Comparison of ENCODE assay signal across 12 cellular contexts in genomic region chr16:81492307-81492706, GRCh38. TPM values are rescaled to one million over a fixed set of nuclear protein-coding genes. Genes with fewer than 3 reads are reported as not detected.
A peak's percentile ranks its signal among the peaks of the same experiment; 100 is the strongest.
DNase-seq lines count a peak whose midpoint lies in the region; ATAC-seq, FAIRE-seq and TF ChIP-seq lines count a peak whose summit lies in the region.
"Had no signal": no experiment of that assay in that cellular context is flagged by ENCODE, and none has a peak within 500 bp of the region (broad histone marks: within the 10 kb centered on the region; RNA-seq: fewer than 3 reads in every experiment).

No MANE protein-coding gene starts in this region.

- H4K20me1 ChIP-seq in H1 (replicated peaks in 1 of 2; ENCODE audit: control insufficient read depth in 1 of 2, insufficient read depth in 2 of 2, low read length in 2 of 2) = peaks cover 21 to 32% of the 10 kb centered on the region in 2 experiments

- TF ChIP-seq EP300 in H1 (IDR thresholded peaks at IDR 0.05; ENCODE audit: borderline replicate concordance in 1 of 2, low read depth in 2 of 2, low read length in 2 of 2) = no peak

- CTCF ChIA-PET in H1 (lab: Charles Lee; ENCODE audit: partially characterized antibody) = interaction anchor here (0.9 to 1.6 kb wide), 3 partner anchors 11 to 231 kb away, joined by 3 to 4 read pairs (median 3); no protein-coding TSS in a partner anchor

- H3K23ac ChIP-seq in H1 (ENCODE audit: insufficient read length) = no peak overlapping the region

- no peak overlapping the region for H3K14ac ChIP-seq in H1 (ENCODE audit: insufficient read length)

- no peak overlapping the region for H4K8ac ChIP-seq in H1 (ENCODE audit: extremely low read depth, insufficient read depth, low read length)

- H2AFZ ChIP-seq in H1 (ENCODE audit: low read length) = no peak overlapping the region

- H3K4me2 ChIP-seq in H1 (ENCODE audit: insufficient read depth in 1 of 2, low read depth in 2 of 2, low read length in 2 of 2) = no peak overlapping the region

- no peak overlapping the region for H2BK12ac ChIP-seq in H1 (ENCODE audit: low read depth, low read length)

- no peak overlapping the region for H4K91ac ChIP-seq in H1 (replicated peaks; ENCODE audit: insufficient read length, low read length)

- intact Hi-C loops in vagina (cut with DNase I) = no loop called here

- POLR2A ChIA-PET in activated naive CD8-positive, alpha-beta T cell treated with anti-CD3 and anti-CD28 coated beads, Interleukin-2, amount 10 ng/mL, durations not matched to agents 7 days and 5 days (lab: Charles Lee) = no interaction called here
- POLR2A ChIA-PET in H1 (lab: Charles Lee; ENCODE audit: partially characterized antibody) = interaction anchor here (1.4 kb wide), 1 partner anchor 9 kb away, joined by 5 read pairs; no protein-coding TSS in a partner anchor

- H3K27me3 Mint-ChIP-seq in activated naive CD8-positive, alpha-beta T cell treated with anti-CD3 and anti-CD28 coated beads, Interleukin-2, amount 10 ng/mL, durations not matched to agents 7 days and 5 days = no peaks in the 10 kb centered on the region
- no peaks in the 10 kb centered on the region for H3K27me3 Mint-ChIP-seq in activated naive CD8-positive, alpha-beta T cell treated with anti-CD3 and anti-CD28 coated beads, Interleukin-2, amount 50 U/mL, for 24 hours
- H3K27me3 Mint-ChIP-seq: activated naive CD8-positive, alpha-beta T cell had no signal

- H3K79me2 ChIP-seq in H1 (ENCODE audit: control insufficient read depth in 1 of 2, insufficient read depth in 2 of 2, low read length in 2 of 2) = peaks cover 7 to 94% of the 10 kb centered on the region in 2 experiments; a peak in 3 of 4 replicates

- H2AK5ac ChIP-seq in H1 (ENCODE audit: low read depth, low read length) = no peak overlapping the region

- TF ChIP-seq CTCF in H1 (IDR thresholded peaks at IDR 0.05; ENCODE audit: control extremely low read depth in 1 of 3, insufficient read depth in 1 of 3, low read depth in 1 of 3, low read length in 3 of 3) (no peak), vagina (IDR thresholded peaks at IDR 0.05) (no peak)

- FAIRE-seq in H1 (lab: Jason Lieb, UNC) = no peak

- no peak for TF ChIP-seq POLR2A in H1 (IDR thresholded peaks at IDR 0.05; ENCODE audit: control extremely low read depth in 1 of 2, low read depth in 2 of 2, low read length in 2 of 2)
- TF ChIP-seq POLR2A in vagina (IDR thresholded peaks at IDR 0.05) = no peak

- no peaks in the 10 kb centered on the region for H3K9me3 Mint-ChIP-seq in activated naive CD8-positive, alpha-beta T cell treated with anti-CD3 and anti-CD28 coated beads, Interleukin-2, amount 10 ng/mL, durations not matched to agents 7 days and 5 days
- H3K9me3 Mint-ChIP-seq in activated naive CD8-positive, alpha-beta T cell treated with anti-CD3 and anti-CD28 coated beads, Interleukin-2, amount 50 U/mL, for 24 hours = no peaks in the 10 kb centered on the region

- H3K27ac ChIP-seq in H1 (ENCODE audit: low read depth, low read length) (no peak overlapping the region; the same call in 1 of the 2 replicates), vagina (peak overlapping the region; percentile 95)

- peak overlapping the region; percentile 42 for H3K27ac Mint-ChIP-seq in activated naive CD8-positive, alpha-beta T cell treated with anti-CD3 and anti-CD28 coated beads, Interleukin-2, amount 10 ng/mL, durations not matched to agents 7 days and 5 days
- H3K27ac Mint-ChIP-seq in activated naive CD8-positive, alpha-beta T cell treated with anti-CD3 and anti-CD28 coated beads, Interleukin-2, amount 50 U/mL, for 24 hours = no peak overlapping the region
- H3K27ac Mint-ChIP-seq: activated naive CD8-positive, alpha-beta T cell had no signal

- H3K18ac ChIP-seq in H1 (ENCODE audit: extremely low read depth, low read length) = no peak overlapping the region

- peaks cover 19% of the 10 kb centered on the region for H3K4me1 Mint-ChIP-seq in activated naive CD8-positive, alpha-beta T cell treated with anti-CD3 and anti-CD28 coated beads, Interleukin-2, amount 10 ng/mL, durations not matched to agents 7 days and 5 days
- H3K4me1 Mint-ChIP-seq in activated naive CD8-positive, alpha-beta T cell treated with anti-CD3 and anti-CD28 coated beads, Interleukin-2, amount 50 U/mL, for 24 hours = peaks cover 27% of the 10 kb centered on the region

- peaks cover 5% of the 10 kb centered on the region for H3K36me3 Mint-ChIP-seq in activated naive CD8-positive, alpha-beta T cell treated with anti-CD3 and anti-CD28 coated beads, Interleukin-2, amount 10 ng/mL, durations not matched to agents 7 days and 5 days
- no peaks in the 10 kb centered on the region for H3K36me3 Mint-ChIP-seq in activated naive CD8-positive, alpha-beta T cell treated with anti-CD3 and anti-CD28 coated beads, Interleukin-2, amount 50 U/mL, for 24 hours (ENCODE audit: low read depth)
- H3K36me3 Mint-ChIP-seq: activated naive CD8-positive, alpha-beta T cell had no signal

- TF ChIP-seq RAD21 in H1 (IDR thresholded peaks at IDR 0.05 in 1 of 2, conservative IDR thresholded peaks at IDR 0.05 in 1 of 2; ENCODE audit: low read depth in 2 of 2, low read length in 2 of 2) = no peak

- WGBS in H1 (ENCODE audit: extremely low coverage in 1 of 2, insufficient coverage in 1 of 2, insufficient read length in 1 of 2, insufficient replicate concordance in 2 of 2, low coverage in 1 of 2, low lambda C conversion rate in 2 of 2, missing lambda C conversion rate in 1 of 2), 2 experiments = 74% methylated on average over 5 of the region's 11 CpGs; no CpG with 5 or more reads in 1 of the 2 experiments

- H3K27me3 ChIP-seq in H1 (replicated peaks in 1 of 4; ENCODE audit: control insufficient read depth in 3 of 4, extremely low read depth in 1 of 4, insufficient read depth in 3 of 4, low read length in 3 of 4) (no peaks in the 10 kb centered on the region), vagina (no peaks in the 10 kb centered on the region)

- H3K4me1 ChIP-seq in H1 (replicated peaks in 1 of 4; ENCODE audit: control insufficient read depth in 3 of 4, insufficient read depth in 4 of 4, low read length in 3 of 4) (peaks cover 0 to 12% (median 6%) of the 10 kb centered on the region in 4 experiments; a peak in 4 of 7 replicates), vagina (peaks cover 92% of the 10 kb centered on the region)

- H3K4ac ChIP-seq in H1 (replicated peaks; ENCODE audit: insufficient read length, low read depth, low read length) = no peak overlapping the region

- H3K4me3 Mint-ChIP-seq in activated naive CD8-positive, alpha-beta T cell treated with anti-CD3 and anti-CD28 coated beads, Interleukin-2, amount 10 ng/mL, durations not matched to agents 7 days and 5 days = no peak overlapping the region
- H3K4me3 Mint-ChIP-seq in activated naive CD8-positive, alpha-beta T cell treated with anti-CD3 and anti-CD28 coated beads, Interleukin-2, amount 50 U/mL, for 24 hours = no peak overlapping the region
- H3K4me3 Mint-ChIP-seq: activated naive CD8-positive, alpha-beta T cell had no signal

- H3K4me3 ChIP-seq in H1 (ENCODE audit: extremely low read depth in 1 of 4, insufficient read depth in 2 of 4, low read depth in 3 of 4, low read length in 4 of 4) = no peak overlapping the region
- no peak overlapping the region for H3K4me3 ChIP-seq in vagina

- H3K36me3 ChIP-seq in H1 (ENCODE audit: control insufficient read depth in 2 of 4, insufficient read depth in 4 of 4, low read length in 3 of 4) (no peaks in the 10 kb centered on the region), vagina (no peaks in the 10 kb centered on the region)

- no peak for ATAC-seq in activated naive CD8-positive, alpha-beta T cell treated with anti-CD3 and anti-CD28 coated beads, Interleukin-2, amount 10 ng/mL, durations not matched to agents 7 days and 5 days (ENCODE audit: low read depth)
- ATAC-seq in activated naive CD8-positive, alpha-beta T cell treated with anti-CD3 and anti-CD28 coated beads, Interleukin-2, amount 50 U/mL, for 24 hours = no peak

- H2BK5ac ChIP-seq in H1 (ENCODE audit: low read depth, low read length) = peak overlapping the region; percentile 61; the same call in 1 of the 2 replicates

- no peaks in the 10 kb centered on the region for H3K23me2 ChIP-seq in H1 (ENCODE audit: low read depth, low read length)

- no peak overlapping the region for H2BK120ac ChIP-seq in H1 (replicated peaks; ENCODE audit: low read depth, low read length)

- no peak overlapping the region for H4K5ac ChIP-seq in H1 (ENCODE audit: insufficient read length, low read depth, low read length)

- H2BK20ac ChIP-seq in H1 (ENCODE audit: low read length) = no peak overlapping the region

- H3K9ac ChIP-seq in H1 (replicated peaks in 1 of 4; ENCODE audit: extremely low read depth in 1 of 4, low read depth in 3 of 4, low read length in 3 of 4) = no peak overlapping the region

- no peak overlapping the region for H3K56ac ChIP-seq in H1 (replicated peaks; ENCODE audit: insufficient read length, low read depth, low read length)

- H3K9me3 ChIP-seq in H1 (ENCODE audit: insufficient read depth in 2 of 2, low read depth in 1 of 2, low read length in 1 of 2) (no peaks in the 10 kb centered on the region), vagina (no peaks in the 10 kb centered on the region)

- no peak overlapping the region; the same call in 1 of the 2 replicates for H2BK15ac ChIP-seq in H1 (ENCODE audit: low read length)

- H3K79me1 ChIP-seq in H1 (ENCODE audit: low read depth, low read length) = peaks cover 32% of the 10 kb centered on the region

- DNase-seq in activated naive CD8-positive, alpha-beta T cell treated with anti-CD3 and anti-CD28 coated beads, Interleukin-2, amount 10 ng/mL, durations not matched to agents 7 days and 5 days = no peak
- DNase-seq in activated naive CD8-positive, alpha-beta T cell treated with anti-CD3 and anti-CD28 coated beads, Interleukin-2, amount 50 U/mL, for 24 hours = no peak
- DNase-seq in H1 (ENCODE audit: low read depth in 1 of 2, low spot score in 2 of 2) (no peak), midbrain (lab: John Stamatoyannopoulos, UW) (peak; percentile 23), vagina (ENCODE audit: extremely low spot score in 2 of 2) (no peak), putamen (ENCODE audit: low spot score) (no peak), NCI-H1694 treated with DMSO at 0.1 percent for 48 hours (lab: John Stamatoyannopoulos, UW) (no peak), NCI-H2107 (lab: John Stamatoyannopoulos, UW) (no peak)
- DNase-seq: activated CD4-positive, alpha-beta T cell treated with anti-CD3 and anti-CD28 coated beads for 1 hour; SHP77; stimulated activated CD4-positive, alpha-beta T cell treated with anti-CD3 and anti-CD28 coated beads, Interleukin-1b, Interleukin-23, amount 100 ng/mL, for 48 hours had no signal

RNA-seq across cellular contexts. Expression of gene CMIP, which starts 47.7 kb away (rescaled TPM):
- total RNA-seq in activated naive CD8-positive, alpha-beta T cell treated with anti-CD3 and anti-CD28 coated beads, Interleukin-2, amount 10 ng/mL, durations not matched to agents 7 days and 5 days = 10 to 100 TPM; 65.4 to 76.7 TPM
- 53.2 and 62.0 TPM in 2 replicates for total RNA-seq in H1 (2021; fragmentation: NEBNext Ultra II Directional; extraction: Animal tissue kit (Norgen Biotek cat#: 25700))
- 7.9 and 21.2 TPM in 2 replicates for polyA plus RNA-seq in H1 (2011; rRNA removed)
- 7.9 TPM for polyA plus RNA-seq in H1 (2011; cell fraction: cytosol; rRNA removed)
- 27.3 TPM for polyA plus RNA-seq in H1 (2011; cell fraction: nucleus; rRNA removed)
- polyA plus RNA-seq in H1 (2012, experiment 1 of 2) = 44.6 to 50.3 TPM (median 45.5 TPM) in 4 replicates
- polyA plus RNA-seq in H1 (2012, experiment 2 of 2) = 28.6 TPM
- 36.4 TPM for polyA plus RNA-seq in H1 (2013, experiment 1 of 2)
- 34.4 TPM for polyA plus RNA-seq in H1 (2013, experiment 2 of 2)
- polyA minus RNA-seq in H1 (2011; rRNA and poly(A)+ RNA removed) = 20.8 and 26.6 TPM in 2 replicates
- 35.2 TPM for polyA minus RNA-seq in H1 (2011; cell fraction: cytosol; rRNA and poly(A)+ RNA removed)
- 37.7 TPM for polyA minus RNA-seq in H1 (2011; cell fraction: nucleus; rRNA and poly(A)+ RNA removed)
- 66.3 TPM for total RNA-seq in vagina
